Comparison of ENCODE assay signal across 9 cellular contexts in genomic region chr17:27529230-27529796, GRCh38.
DNase-seq lines count a peak whose midpoint lies in the region; ATAC-seq and TF ChIP-seq lines count a peak whose summit lies in the region.
"Had no signal": no experiment of that assay in that cellular context is flagged by ENCODE, and none has a peak within 500 bp of the region (broad histone marks: within the 10 kb centered on the region; RNA-seq: fewer than 3 reads in every experiment).

No MANE protein-coding gene starts in this region.

- no peaks in the 10 kb centered on the region for H3K36me3 ChIP-seq in BLaER1 treated with 17β-estradiol and CSF1 and Interleukin-3, amounts not matched to agents 10 nM and 100 nM
- H3K36me3 ChIP-seq in HCT116 (ENCODE audit: control insufficient read depth in 1 of 2, insufficient read depth in 2 of 2, low read length in 2 of 2) (no peaks in the 10 kb centered on the region), tibial nerve (no peaks in the 10 kb centered on the region)

- no peaks in the 10 kb centered on the region for H3K9me3 ChIP-seq in BLaER1 treated with 17β-estradiol and CSF1 and Interleukin-3, amounts not matched to agents 10 nM and 100 nM (replicated peaks in 1 of 11)
- H3K9me3 ChIP-seq in HCT116 (ENCODE audit: control insufficient read depth in 1 of 2, insufficient read depth in 1 of 2, low read depth in 1 of 2, low read length in 2 of 2) (no peaks in the 10 kb centered on the region), tibial nerve (no peaks in the 10 kb centered on the region)

- peak; percentile 36 for TF ChIP-seq RAD21 in HCT116 (IDR thresholded peaks at IDR 0.05; ENCODE audit: low read depth)

- H3K27me3 ChIP-seq in BLaER1 treated with 17β-estradiol and CSF1 and Interleukin-3, amounts not matched to agents 10 nM and 100 nM, result no peaks in the 10 kb centered on the region
- H3K27me3 ChIP-seq in HCT116 (ENCODE audit: insufficient read depth, low read length) (no peaks in the 10 kb centered on the region), tibial nerve (no peaks in the 10 kb centered on the region)

- peaks cover 53 to 88% (median 68%) of the 10 kb centered on the region in 10 experiments for H3K4me1 ChIP-seq in BLaER1 treated with 17β-estradiol and CSF1 and Interleukin-3, amounts not matched to agents 10 nM and 100 nM
- H3K4me1 ChIP-seq in HCT116 (ENCODE audit: control insufficient read depth in 1 of 2, insufficient read depth in 2 of 2, low read length in 2 of 2) (peaks cover 19 to 26% of the 10 kb centered on the region in 2 experiments), tibial nerve (peaks cover 0 to 69% (median 33%) of the 10 kb centered on the region in 4 donors)

- DNase-seq in HCT116 (ENCODE audit: low read depth, low spot score) (no peak), SKM-1 (lab: John Stamatoyannopoulos, UW; ENCODE audit: unreplicated experiment) (peak; percentile 76), left kidney (ENCODE audit: low read depth, low spot score) (peak; percentile 33), tibial nerve (ENCODE audit: low spot score in 2 of 2) (no peak)
- DNase-seq in stimulated activated CD8-positive, alpha-beta memory T cell treated with anti-CD3 and anti-CD28 coated beads, Interleukin-4, amount 100 ng/mL, for 48 hours, result no peak
- no peak for DNase-seq in activated CD4-positive, alpha-beta T cell treated with anti-CD3 and anti-CD28 coated beads for 1 hour
- DNase-seq: activated effector memory CD4-positive, alpha-beta T cell treated with anti-CD3 and anti-CD28 coated beads, Interleukin-2, amount 50 U/mL, for 16 hours had no signal

- CTCF ChIA-PET in HCT116 (lab: Charles Lee), result interaction anchor here (1.3 kb wide), 1 partner anchor 35 kb away, joined by 3 read pairs; no protein-coding TSS in a partner anchor

- RAD21 ChIA-PET in HCT116 (lab: Charles Lee; ENCODE audit: low non-redundant PET in 1 of 2, low total read pairs in 2 of 2, uncharacterized antibody in 2 of 2, unreplicated experiment in 2 of 2), result no interaction called here

- no TSS peak for BruUV-seq in HCT116 (replicated peaks; lab: Mats Ljungman, UMichigan)

- TF ChIP-seq POLR2A in HCT116 (IDR thresholded peaks at IDR 0.05; ENCODE audit: borderline replicate concordance, extremely low read depth, insufficient read depth, insufficient read length), result no peak
- TF ChIP-seq POLR2A in tibial nerve (IDR thresholded peaks at IDR 0.05), result no peak

- no peak overlapping the region for H2AFZ ChIP-seq in HCT116 (ENCODE audit: low read depth, low read length, poor library complexity, severe bottlenecking)

- peak in 1 of 2 donors; percentile 47 for TF ChIP-seq EP300 in tibial nerve (IDR thresholded peaks at IDR 0.05)

- intact Hi-C loops in HCT116 (cut with micrococcal nuclease), result no loop called here

- ATAC-seq in HCT116 (peak; percentile 68), GM18867 (IDR thresholded peaks at IDR 0.05; ENCODE audit: unreplicated experiment) (no peak)

- peak overlapping the region; percentile 49 to 84 (median 74); a peak in 20 of 22 replicates for H3K27ac ChIP-seq in BLaER1 treated with 17β-estradiol and CSF1 and Interleukin-3, amounts not matched to agents 10 nM and 100 nM
- H3K27ac ChIP-seq in HCT116 (ENCODE audit: low read depth, low read length), result no peak overlapping the region
- peak overlapping the region in 1 of 4 donors; percentile 77 for H3K27ac ChIP-seq in tibial nerve

- peak overlapping the region; percentile 62 to 88 (median 79) for H3K4me2 ChIP-seq in BLaER1 treated with 17β-estradiol and CSF1 and Interleukin-3, amounts not matched to agents 10 nM and 100 nM
- H3K4me2 ChIP-seq in HCT116 (ENCODE audit: low read length), result no peak overlapping the region

- no peaks in the 10 kb centered on the region for H3K9me2 ChIP-seq in HCT116 (ENCODE audit: insufficient read depth)

- 0 out of 6 replicates have a peak, but pooled peaks have one; percentile 10 to 23 (median 12) for TF ChIP-seq CTCF in HCT116 (IDR thresholded peaks at IDR 0.05 in 2 of 3, conservative IDR thresholded peaks at IDR 0.05 in 1 of 3; ENCODE audit: borderline replicate concordance in 1 of 3, insufficient read depth in 1 of 3, low read depth in 2 of 3, low read length in 2 of 3)
- TF ChIP-seq CTCF in tibial nerve (IDR thresholded peaks at IDR 0.05), result no peak

- no peak overlapping the region for H3K4me3 ChIP-seq in BLaER1 treated with 17β-estradiol and CSF1 and Interleukin-3, amounts not matched to agents 10 nM and 100 nM
- H3K4me3 ChIP-seq in HCT116 (replicated peaks in 1 of 2; ENCODE audit: low read depth in 1 of 2, low read length in 2 of 2) (no peak overlapping the region), tibial nerve (no peak overlapping the region)

- H3K79me2 ChIP-seq in HCT116 (ENCODE audit: insufficient read depth, low read length), result no peaks in the 10 kb centered on the region

- POLR2A ChIA-PET in HCT116 (lab: Charles Lee), result no interaction called here

- peaks cover 0 to 7% (median 0%) of the 10 kb centered on the region in 11 experiments; a peak in 2 of 22 replicates for H4K20me1 ChIP-seq in BLaER1 treated with 17β-estradiol and CSF1 and Interleukin-3, amounts not matched to agents 10 nM and 100 nM
- no peaks in the 10 kb centered on the region for H4K20me1 ChIP-seq in HCT116 (ENCODE audit: insufficient read depth)

- peak overlapping the region in 6 of 11 experiments; percentile 4 to 71 (median 58); a peak in 9 of 22 replicates for H3K9ac ChIP-seq in BLaER1 treated with 17β-estradiol and CSF1 and Interleukin-3, amounts not matched to agents 10 nM and 100 nM
- no peak overlapping the region for H3K9ac ChIP-seq in HCT116 (ENCODE audit: low read length)

- WGBS in tibial nerve, 2 donors, result 74 to 77% methylated on average over 7 of the region's 7 CpGs

TF ChIP-seq in HCT116, 20 proteins besides CTCF, POLR2A, EP300 and RAD21:
- TF ChIP-seq TCF7L2 (IDR thresholded peaks at IDR 0.05; ENCODE audit: borderline replicate concordance, extremely low read depth, insufficient read depth, insufficient read length), result no peak
- no peak for TF ChIP-seq POLR2AphosphoS5 (IDR thresholded peaks at IDR 0.05; ENCODE audit: low read depth, low read length)
- no peak for TF ChIP-seq CBX3 (IDR thresholded peaks at IDR 0.05; ENCODE audit: low read depth)
- no peak for TF ChIP-seq JUND (IDR thresholded peaks at IDR 0.05)
- no peak for TF ChIP-seq EZH2 (IDR thresholded peaks at IDR 0.05)
- TF ChIP-seq CEBPB (IDR thresholded peaks at IDR 0.05; ENCODE audit: low read depth), result peak; percentile 70
- TF ChIP-seq, protein P1, sequence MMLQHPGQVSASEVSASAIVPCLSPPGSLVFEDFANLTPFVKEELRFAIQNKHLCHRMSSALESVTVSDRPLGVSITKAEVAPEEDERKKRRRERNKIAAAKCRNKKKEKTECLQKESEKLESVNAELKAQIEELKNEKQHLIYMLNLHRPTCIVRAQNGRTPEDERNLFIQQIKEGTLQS (IDR thresholded peaks at IDR 0.05), result peak; percentile 61; the same call in 1 of the 2 replicates
- no peak for TF ChIP-seq ELF1 (IDR thresholded peaks at IDR 0.05; ENCODE audit: borderline replicate concordance, low read depth)
- TF ChIP-seq SRF (IDR thresholded peaks at IDR 0.05; ENCODE audit: low read depth), result no peak

Comparison
In these comparisons a context has a peak if more than half of its experiments do, and no peak if none do; other contexts are left out.
1. DNase-seq: peak in SKM-1 (single experiment) and left kidney (single experiment); none in HCT116 (single experiment), stimulated activated CD8-positive, alpha-beta memory T cell treated with anti-CD3 and anti-CD28 coated beads, Interleukin-4, amount 100 ng/mL, for 48 hours (single experiment), tibial nerve (0 of 2) and activated CD4-positive, alpha-beta T cell treated with anti-CD3 and anti-CD28 coated beads for 1 hour (single experiment).
2. CTCF ChIP-seq: peak in HCT116 (3 of 3); none in tibial nerve (0 of 5).